Comparison of ENCODE assay signal across 23 cellular contexts in genomic region chr17:11954961-11955360, GRCh38.
"Had no signal": no experiment of that assay in that cellular context is flagged by ENCODE, and none has a peak within 500 bp of the region (broad histone marks: within the 10 kb centered on the region; RNA-seq: fewer than 3 reads in every experiment).

No MANE protein-coding gene starts in this region.

- H3K4me3 Mint-ChIP-seq: dendritic cell treated with granulocyte-macrophage colony-stimulating factor and Interleukin-4, amounts not matched to agents 40 ng/mL and 50 ng/mL, for 4 days; effector memory CD8-positive, alpha-beta T cell; endodermal cell; immature natural killer cell; memory B cell; mesothelial cell of epicardium; naive B cell had no signal

- H3K27ac Mint-ChIP-seq: dendritic cell treated with granulocyte-macrophage colony-stimulating factor and Interleukin-4, amounts not matched to agents 40 ng/mL and 50 ng/mL, for 4 days; effector memory CD8-positive, alpha-beta T cell; endodermal cell; immature natural killer cell; memory B cell; mesothelial cell of epicardium; naive B cell had no signal

- H3K4me1 Mint-ChIP-seq: endodermal cell, immature natural killer cell, memory B cell, mesothelial cell of epicardium, naive B cell had no signal

- H3K4me2 ChIP-seq: hepatocyte had no signal

- H3K36me3 ChIP-seq: colonic mucosa, left lung, lower lobe of right lung had no signal

- H3K79me2 ChIP-seq: hepatocyte had no signal

- H3K4me3 ChIP-seq: colonic mucosa, esophagus squamous epithelium, gastroesophageal sphincter, heart left ventricle, hepatocyte, left lung, lower lobe of right lung, mucosa of descending colon had no signal

- H3K27me3 ChIP-seq: colonic mucosa, esophagus squamous epithelium, gastroesophageal sphincter, heart left ventricle, hepatocyte, left lung had no signal

- H2AFZ ChIP-seq: hepatocyte had no signal

- DNase-seq: cerebellar nuclear complex; colonic mucosa; cortex of kidney; effector CD8-positive, alpha-beta T cell; effector memory CD8-positive, alpha-beta T cell; endodermal cell; esophagus squamous epithelium; foreskin fibroblast; heart left ventricle; hypothalamus; immature natural killer cell; islet precursor cell; left cardiac atrium; left lung; left ventricle myocardium superior; lower lobe of right lung; mucosa of descending colon; naive B cell had no signal

- ATAC-seq: effector memory CD8-positive, alpha-beta T cell; gastroesophageal sphincter; heart left ventricle; left cardiac atrium; left lung; left ventricle myocardium superior; lower lobe of right lung; mucosa of descending colon had no signal

- H3K4me1 ChIP-seq: colonic mucosa, gastroesophageal sphincter, heart left ventricle, left lung, lower lobe of right lung had no signal

- H3K27me3 Mint-ChIP-seq: dendritic cell treated with granulocyte-macrophage colony-stimulating factor and Interleukin-4, amounts not matched to agents 40 ng/mL and 50 ng/mL, for 4 days; effector memory CD8-positive, alpha-beta T cell; memory B cell; naive B cell had no signal

- H3K27ac ChIP-seq: colonic mucosa, gastroesophageal sphincter, heart left ventricle, hepatocyte, left lung, lower lobe of right lung had no signal
